14 cellular contexts compared by ENCODE assay signal in the genomic region with DNA sequence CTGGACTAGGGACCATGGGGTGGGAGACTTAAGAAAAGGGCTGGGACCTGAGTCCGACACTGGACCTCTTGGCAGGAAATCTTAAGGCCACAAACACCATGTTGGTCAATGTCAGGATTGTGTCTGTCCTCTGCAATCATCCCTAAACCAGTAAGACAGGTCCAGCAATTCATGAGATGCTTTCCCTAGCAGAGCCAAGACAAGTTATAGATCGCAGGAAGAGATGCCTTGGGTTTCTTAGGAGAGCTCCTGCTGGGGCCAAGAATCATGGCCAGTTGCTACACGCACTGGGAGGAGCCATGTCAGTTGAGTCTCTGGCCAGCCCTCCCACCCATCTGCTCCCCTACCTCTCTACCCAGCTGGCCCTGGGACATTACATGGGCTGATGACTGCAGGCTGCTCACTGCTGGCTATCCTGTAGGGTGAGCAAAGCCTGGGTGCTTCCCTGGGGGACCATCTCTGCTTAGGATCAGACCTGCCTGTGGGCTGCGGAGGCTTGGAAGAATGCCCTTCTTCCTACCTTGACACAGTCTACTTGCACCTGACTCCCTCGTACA.
"Had no signal": no experiment of that assay in that cellular context is flagged by ENCODE, and none has a peak within 500 bp of the region (broad histone marks: within the 10 kb centered on the region; RNA-seq: fewer than 3 reads in every experiment).

No MANE protein-coding gene starts in this region.

- H3K9me3 ChIP-seq: uterus had no signal

- H3K27ac Mint-ChIP-seq: activated CD8-positive, alpha-beta memory T cell treated with anti-CD3 and anti-CD28 coated beads, Interleukin-2, amount 10 ng/mL, durations not matched to agents 7 days and 5 days; activated naive CD8-positive, alpha-beta T cell had no signal

- H3K27ac ChIP-seq: brain microvascular endothelial cell, heart left ventricle, uterus had no signal

- H3K36me3 ChIP-seq: brain microvascular endothelial cell, heart left ventricle, uterus had no signal

- ATAC-seq: activated CD8-positive, alpha-beta memory T cell treated with anti-CD3 and anti-CD28 coated beads, Interleukin-2, amount 10 ng/mL, durations not matched to agents 7 days and 5 days; activated T-cell treated with anti-CD3 and anti-CD28 coated beads, Interleukin-2, amount 50 U/mL, for 4 hours; heart left ventricle; stimulated activated naive CD8-positive, alpha-beta T cell treated with anti-CD3 and anti-CD28 coated beads, Interleukin-15, amount 100 ng/mL, for 72 hours had no signal

- H3K4me3 Mint-ChIP-seq: activated CD8-positive, alpha-beta memory T cell treated with anti-CD3 and anti-CD28 coated beads, Interleukin-2, amount 10 ng/mL, durations not matched to agents 7 days and 5 days; activated naive CD8-positive, alpha-beta T cell; activated T-cell treated with anti-CD3 and anti-CD28 coated beads, Interleukin-2, amount 50 U/mL, for 4 hours; stimulated activated naive CD8-positive, alpha-beta T cell treated with anti-CD3 and anti-CD28 coated beads, Interleukin-15, amount 100 ng/mL, for 72 hours had no signal

- DNase-seq: activated CD4-positive, alpha-beta T cell treated with anti-CD3 and anti-CD28 coated beads for 1 hour; activated CD4-positive, alpha-beta T cell treated with anti-CD3 and anti-CD28 coated beads, Interleukin-2, amount 50 U/mL, for 48 hours; activated CD8-positive, alpha-beta memory T cell treated with anti-CD3 and anti-CD28 coated beads, Interleukin-2, amount 10 ng/mL, durations not matched to agents 7 days and 5 days; activated effector memory CD4-positive, alpha-beta T cell treated with anti-CD3 and anti-CD28 coated beads, Interleukin-2, amount 50 U/mL, for 16 hours; activated T-cell treated with anti-CD3 and anti-CD28 coated beads, Interleukin-2, amount 50 U/mL, for 4 hours; amygdala; brain microvascular endothelial cell; foreskin melanocyte; heart left ventricle; stimulated activated CD4-positive, alpha-beta T cell treated with anti-CD3 and anti-CD28 coated beads, Interleukin-4, amount 100 ng/mL, for 1 hour; stimulated activated CD8-positive, alpha-beta memory T cell treated with anti-CD3 and anti-CD28 coated beads, Interleukin-4, amount 100 ng/mL, for 48 hours; stimulated activated naive CD8-positive, alpha-beta T cell treated with anti-CD3 and anti-CD28 coated beads, Interleukin-15, amount 100 ng/mL, for 72 hours; uterus had no signal

- H3K4me3 ChIP-seq: heart left ventricle, uterus had no signal

- H3K27me3 ChIP-seq: brain microvascular endothelial cell, uterus had no signal

- H3K4me1 ChIP-seq: heart left ventricle, uterus had no signal

- H3K4me1 Mint-ChIP-seq: activated CD8-positive, alpha-beta memory T cell treated with anti-CD3 and anti-CD28 coated beads, Interleukin-2, amount 10 ng/mL, durations not matched to agents 7 days and 5 days; stimulated activated naive CD8-positive, alpha-beta T cell treated with anti-CD3 and anti-CD28 coated beads, Interleukin-15, amount 100 ng/mL, for 72 hours had no signal
